10 cellular contexts compared by ENCODE assay signal in genomic region chr6:108872001-108872974, GRCh38. TPM values are rescaled to one million over a fixed set of nuclear protein-coding genes. Genes with fewer than 3 reads are reported as not detected.
DNase-seq lines count a peak whose midpoint lies in the region; ATAC-seq, FAIRE-seq and TF ChIP-seq lines count a peak whose summit lies in the region.
"Had no signal": no experiment of that assay in that cellular context is flagged by ENCODE, and none has a peak within 500 bp of the region (broad histone marks: within the 10 kb centered on the region; RNA-seq: fewer than 3 reads in every experiment).

No MANE protein-coding gene starts in this region.

- no peak overlapping the region for H3K4me2 ChIP-seq in Karpas-422 (ENCODE audit: low read depth, low read length, poor library complexity, severe bottlenecking)

- no peak overlapping the region for H3K27ac ChIP-seq in kidney (ENCODE audit: low read depth in 2 of 2, low read length in 2 of 2)
- peak overlapping the region; percentile 13 to 80 (median 28) for H3K27ac ChIP-seq in upper lobe of left lung
- no peak overlapping the region for H3K27ac ChIP-seq in Karpas-422 (ENCODE audit: low read length)

- H3K4me1 ChIP-seq in kidney (ENCODE audit: control insufficient read depth in 1 of 2, insufficient read depth in 1 of 2, low read depth in 1 of 2, low read length in 2 of 2) (no peaks in the 10 kb centered on the region), upper lobe of left lung (peaks cover 17 to 54% (median 34%) of the 10 kb centered on the region in 4 donors), Karpas-422 (ENCODE audit: low read length) (peaks cover 14% of the 10 kb centered on the region)

- WGBS in upper lobe of left lung, 2 donors, result 49 to 59% methylated on average over 11 of the region's 11 CpGs

- no peak overlapping the region for H3K4me3 ChIP-seq in kidney (ENCODE audit: low read length in 2 of 2)
- H3K4me3 ChIP-seq in upper lobe of left lung, result no peak overlapping the region
- H3K4me3 ChIP-seq in Karpas-422 (ENCODE audit: low read length), result no peak overlapping the region

- no peaks in the 10 kb centered on the region for H3K9me3 Mint-ChIP-seq in activated B cell treated with CpG ODN at 0.5 μM for 24 hours
- H3K9me3 Mint-ChIP-seq: stimulated activated naive CD8-positive, alpha-beta T cell treated with anti-CD3 and anti-CD28 coated beads, Interleukin-15, Interleukin-2, amounts not matched to agents 100 ng/mL and 50 ng/mL, for 24 hours had no signal

- no peaks in the 10 kb centered on the region for H3K79me2 ChIP-seq in Karpas-422 (ENCODE audit: low read length)

- no peak for TF ChIP-seq POLR2A in upper lobe of left lung (IDR thresholded peaks at IDR 0.05)

- no peak overlapping the region for H3K4me3 Mint-ChIP-seq in activated B cell treated with CpG ODN at 0.5 μM for 24 hours
- H3K4me3 Mint-ChIP-seq: stimulated activated naive CD8-positive, alpha-beta T cell treated with anti-CD3 and anti-CD28 coated beads, Interleukin-15, Interleukin-2, amounts not matched to agents 100 ng/mL and 50 ng/mL, for 24 hours had no signal

- peaks cover 5% of the 10 kb centered on the region for H3K36me3 Mint-ChIP-seq in activated B cell treated with CpG ODN at 0.5 μM for 24 hours (ENCODE audit: low read depth)

- peak; percentile 49 for ATAC-seq in activated B cell treated with CpG ODN at 0.5 μM for 24 hours (ENCODE audit: low read depth)
- peak in 1 of 2 donors; percentile 70 for ATAC-seq in upper lobe of left lung (ENCODE audit: low FRiP score in 2 of 2)

- H3K27me3 ChIP-seq in upper lobe of left lung, result no peaks in the 10 kb centered on the region
- H3K27me3 ChIP-seq in Karpas-422 (ENCODE audit: low read length), result no peaks in the 10 kb centered on the region

- peak overlapping the region; percentile 26 for H3K27ac Mint-ChIP-seq in activated B cell treated with CpG ODN at 0.5 μM for 24 hours
- H3K27ac Mint-ChIP-seq: stimulated activated naive CD8-positive, alpha-beta T cell treated with anti-CD3 and anti-CD28 coated beads, Interleukin-15, Interleukin-2, amounts not matched to agents 100 ng/mL and 50 ng/mL, for 24 hours had no signal

- CTCF ChIA-PET in activated B cell treated with CpG ODN at 0.5 μM for 24 hours (lab: Charles Lee), result no interaction called here

- TF ChIP-seq EP300 in upper lobe of left lung (IDR thresholded peaks at IDR 0.05), result no peak

- H3K9me3 ChIP-seq in kidney (ENCODE audit: control insufficient read depth in 1 of 2, low read length in 2 of 2) (no peaks in the 10 kb centered on the region), upper lobe of left lung (no peaks in the 10 kb centered on the region), Karpas-422 (ENCODE audit: low read length) (no peaks in the 10 kb centered on the region)

- no peaks in the 10 kb centered on the region for H4K20me1 ChIP-seq in Karpas-422 (ENCODE audit: insufficient read depth, low read depth, low read length)

- POLR2A ChIA-PET in activated B cell treated with CpG ODN at 0.5 μM for 24 hours (lab: Charles Lee), result interaction anchor here (0.6 to 1.6 kb wide), 2 partner anchors 14 to 24 kb away, joined by 5 to 8 read pairs; partner anchors contain the start of gene ARMC2

- H3K27me3 Mint-ChIP-seq in activated B cell treated with CpG ODN at 0.5 μM for 24 hours, result no peaks in the 10 kb centered on the region
- H3K27me3 Mint-ChIP-seq: stimulated activated naive CD8-positive, alpha-beta T cell treated with anti-CD3 and anti-CD28 coated beads, Interleukin-15, Interleukin-2, amounts not matched to agents 100 ng/mL and 50 ng/mL, for 24 hours had no signal

- peaks cover 0 to 3% of the 10 kb centered on the region in 2 donors for H3K36me3 ChIP-seq in kidney (ENCODE audit: control insufficient read depth in 1 of 2, insufficient read depth in 2 of 2, low read length in 2 of 2)
- peaks cover 0 to 8% (median 2%) of the 10 kb centered on the region in 4 donors for H3K36me3 ChIP-seq in upper lobe of left lung
- H3K36me3 ChIP-seq in Karpas-422 (ENCODE audit: insufficient read depth, low read length), result no peaks in the 10 kb centered on the region

- DNase-seq in stimulated activated CD4-positive, alpha-beta T cell treated with anti-CD3 and anti-CD28 coated beads, Interleukin-15, amount 100 ng/mL, for 24 hours, result peak; percentile 18
- no peak for DNase-seq in stimulated activated CD4-positive, alpha-beta T cell treated with anti-CD3 and anti-CD28 coated beads, Interleukin-4, amount 100 ng/mL, for 24 hours
- no peak for DNase-seq in activated B cell treated with CpG ODN at 0.5 μM for 24 hours
- peak; percentile 71 for DNase-seq in kidney
- DNase-seq in upper lobe of left lung, result peak in 1 of 2 donors; percentile 63
- no peak for DNase-seq in Karpas-422
- no peak for DNase-seq in ecto neural progenitor cell (ENCODE audit: low spot score)
- no peak for DNase-seq in cerebellar nuclear complex (lab: John Stamatoyannopoulos, UW)

- H3K4me1 Mint-ChIP-seq in activated B cell treated with CpG ODN at 0.5 μM for 24 hours, result peaks cover 44% of the 10 kb centered on the region

- no peak for FAIRE-seq in kidney (lab: Jason Lieb, UNC)
- FAIRE-seq: colon had no signal

- H3K9ac ChIP-seq in kidney (ENCODE audit: low read length in 2 of 2) (no peak overlapping the region), Karpas-422 (ENCODE audit: low read length) (no peak overlapping the region; the same call in 1 of the 2 replicates)

- no peaks in the 10 kb centered on the region for H3K9me2 ChIP-seq in Karpas-422 (replicated peaks; ENCODE audit: insufficient read depth, low read length)

- TF ChIP-seq CTCF in activated B cell treated with CpG ODN at 0.5 μM for 24 hours (IDR thresholded peaks at IDR 0.05) (no peak), kidney (IDR thresholded peaks at IDR 0.05; ENCODE audit: borderline replicate concordance, extremely low read depth, insufficient read depth) (no peak), upper lobe of left lung (IDR thresholded peaks at IDR 0.05) (no peak)

- H2AFZ ChIP-seq in Karpas-422 (ENCODE audit: low read length), result no peak overlapping the region

- intact Hi-C loops in activated B cell treated with CpG ODN at 0.5 μM for 24 hours (cut with micrococcal nuclease), result loop anchor here (5.0 kb wide), 1 partner anchor 35 kb away; no protein-coding TSS in a partner anchor
- intact Hi-C loops in kidney (cut with DNase I), result no loop called here

RNA-seq across cellular contexts. Expression of gene ARMC2, which starts 24.1 kb away (rescaled TPM):
- 3.5 and 4.3 TPM in 2 replicates for total RNA-seq in activated B cell treated with CpG ODN at 0.5 μM for 24 hours
- total RNA-seq in kidney, result 12.7 TPM
- 1.9 TPM for polyA plus RNA-seq in kidney (ENCODE audit: insufficient read depth, low read depth, low replicate concordance)
- 10 to 100 TPM in 2 of 6 donors, 1 to 10 TPM in 4; 4.1 to 24.0 (median 7.8) TPM for total RNA-seq in upper lobe of left lung
- 1.0 and 1.2 TPM in 2 replicates for total RNA-seq in Karpas-422 (2014; rRNA removed; shearing (Covaris generic); ENCODE audit: low replicate concordance)

Comparison
In these comparisons a context has a peak if more than half of its experiments do, and no peak if none do; other contexts are left out.
1. DNase-seq: peak in stimulated activated CD4-positive, alpha-beta T cell treated with anti-CD3 and anti-CD28 coated beads, Interleukin-15, amount 100 ng/mL, for 24 hours (single experiment) and kidney (single experiment); none in stimulated activated CD4-positive, alpha-beta T cell treated with anti-CD3 and anti-CD28 coated beads, Interleukin-4, amount 100 ng/mL, for 24 hours (single experiment), activated B cell treated with CpG ODN at 0.5 μM for 24 hours (single experiment), Karpas-422 (single experiment), ecto neural progenitor cell (single experiment) and cerebellar nuclear complex (0 of 2).
2. H3K27ac ChIP-seq: peak in upper lobe of left lung (4 of 4); none in kidney (0 of 2) and Karpas-422 (single experiment).